10 cellular contexts compared by ENCODE assay signal in the genomic region with DNA sequence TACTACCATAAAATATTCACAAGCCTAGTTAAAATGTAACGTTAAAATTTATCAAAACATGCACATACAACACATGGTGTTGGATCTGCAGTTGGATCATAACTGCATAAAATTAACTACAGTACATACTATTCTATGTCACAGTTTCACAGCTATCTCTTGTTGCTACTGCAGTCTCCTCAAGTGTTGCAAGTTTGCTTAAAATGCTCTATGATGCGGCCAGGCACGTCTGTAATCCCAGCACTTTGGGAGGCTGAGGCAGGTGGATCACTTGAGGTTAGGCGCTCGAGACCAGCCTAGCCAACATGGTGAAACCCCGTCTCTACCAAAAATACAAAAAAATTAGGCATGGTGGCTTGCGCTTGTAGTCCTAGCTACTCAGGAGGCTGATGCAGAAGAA. TPM values are rescaled to one million over a fixed set of nuclear protein-coding genes. Genes with fewer than 3 reads are reported as not detected.
"Had no signal": no experiment of that assay in that cellular context is flagged by ENCODE, and none has a peak within 500 bp of the region (broad histone marks: within the 10 kb centered on the region; RNA-seq: fewer than 3 reads in every experiment).

No MANE protein-coding gene starts in this region.

- H3K27me3 Mint-ChIP-seq: activated CD4-positive, alpha-beta T cell treated with anti-CD3 and anti-CD28 coated beads, Interleukin-2, amount 10 ng/mL, durations not matched to agents 24 days and 14 days had no signal

- H3K27ac Mint-ChIP-seq: activated CD4-positive, alpha-beta T cell treated with anti-CD3 and anti-CD28 coated beads, Interleukin-2, amount 10 ng/mL, durations not matched to agents 24 days and 14 days; mesothelial cell of epicardium had no signal

- H3K4me3 Mint-ChIP-seq: activated CD4-positive, alpha-beta T cell treated with anti-CD3 and anti-CD28 coated beads, Interleukin-2, amount 10 ng/mL, durations not matched to agents 24 days and 14 days; mesothelial cell of epicardium had no signal

- H3K9me3 Mint-ChIP-seq: activated CD4-positive, alpha-beta T cell treated with anti-CD3 and anti-CD28 coated beads, Interleukin-2, amount 10 ng/mL, durations not matched to agents 24 days and 14 days; mesothelial cell of epicardium had no signal

- DNase-seq: activated CD4-positive, alpha-beta T cell treated with anti-CD3 and anti-CD28 coated beads, Interleukin-2, amount 10 ng/mL, durations not matched to agents 24 days and 14 days; anterior cingulate cortex; lower lobe of right lung; pancreas; stimulated activated CD4-positive, alpha-beta T cell treated with anti-CD3 and anti-CD28 coated beads, Interleukin-4, amount 100 ng/mL, for 1 hour; transverse colon; WERI-Rb-1 had no signal

- ATAC-seq: activated naive CD4-positive, alpha-beta T cell treated with anti-CD3 and anti-CD28 coated beads, Interleukin-2, amount 50 U/mL, for 72 hours; lower lobe of right lung; pancreas had no signal

RNA-seq across cellular contexts. Expression of gene APOD, which starts 50.9 kb away (rescaled TPM):
- total RNA-seq: renal cortical epithelial cell had no signal
